In the genomic region with DNA sequence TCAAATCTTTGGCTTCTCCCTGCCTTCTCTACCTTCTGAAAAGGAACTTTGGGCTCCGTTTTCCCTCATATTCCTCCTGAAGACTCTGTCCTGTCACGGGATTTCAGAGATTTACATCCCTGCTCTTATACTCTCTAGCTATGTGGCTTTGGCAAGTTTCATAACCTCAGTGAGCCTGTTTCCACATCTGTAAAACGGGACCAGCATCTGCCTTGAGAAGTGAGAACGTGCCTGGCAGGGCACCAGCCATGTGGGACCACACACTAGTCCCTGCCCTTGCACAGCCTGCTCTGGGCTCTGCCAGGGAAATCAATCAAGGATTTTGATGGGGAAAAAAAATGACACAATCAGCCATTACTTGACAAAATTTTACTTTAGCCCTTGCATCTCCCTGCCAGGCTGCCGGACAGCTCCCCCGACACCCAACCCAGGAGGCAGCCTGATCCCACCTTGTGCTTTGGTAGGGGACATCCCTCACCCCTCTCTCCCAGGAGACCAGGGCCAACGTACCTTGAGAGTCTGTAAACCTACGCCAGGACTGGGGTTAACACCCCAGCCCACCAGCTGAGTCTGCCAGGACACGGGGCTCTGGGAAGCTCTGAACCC, we compare ENCODE assay signal across 25 cellular contexts. TPM values are rescaled to one million over a fixed set of nuclear protein-coding genes. Genes with fewer than 3 reads are reported as not detected.
DNase-seq lines count a peak whose midpoint lies in the region; ATAC-seq, FAIRE-seq and TF ChIP-seq lines count a peak whose summit lies in the region.
"Had no signal": no experiment of that assay in that cellular context is flagged by ENCODE, and none has a peak within 500 bp of the region (broad histone marks: within the 10 kb centered on the region; RNA-seq: fewer than 3 reads in every experiment).

No MANE protein-coding gene starts in this region.

- no peak overlapping the region for H3K9ac ChIP-seq in astrocyte (ENCODE audit: low read length)
- no peak overlapping the region for H3K9ac ChIP-seq in mesenchymal stem cell (ENCODE audit: low read length)
- H3K9ac ChIP-seq: parathyroid adenoma had no signal

- peaks cover 24% of the 10 kb centered on the region for H3K27me3 Mint-ChIP-seq in activated naive CD8-positive, alpha-beta T cell treated with anti-CD3 and anti-CD28 coated beads, Interleukin-2, amount 50 U/mL, for 24 hours
- H3K27me3 Mint-ChIP-seq in activated naive CD8-positive, alpha-beta T cell treated with anti-CD3 and anti-CD28 coated beads for 36 hours, result peaks cover 13% of the 10 kb centered on the region
- peaks cover 4% of the 10 kb centered on the region for H3K27me3 Mint-ChIP-seq in astrocyte (ENCODE audit: low read depth, unreplicated experiment)
- no peaks in the 10 kb centered on the region for H3K27me3 Mint-ChIP-seq in type B pancreatic cell

- no peak for DNase-seq in activated naive CD8-positive, alpha-beta T cell treated with anti-CD3 and anti-CD28 coated beads, Interleukin-2, amount 50 U/mL, for 24 hours
- DNase-seq in activated naive CD8-positive, alpha-beta T cell treated with anti-CD3 and anti-CD28 coated beads for 36 hours, result no peak
- DNase-seq in astrocyte (ENCODE audit: low read depth) (no peak), mesenchymal stem cell (no peak), type B pancreatic cell (ENCODE audit: extremely low spot score, unreplicated experiment) (no peak), LoVo (ENCODE audit: low spot score) (no peak), amygdala (lab: John Stamatoyannopoulos, UW) (no peak)
- no peak for DNase-seq in stimulated activated CD4-positive, alpha-beta T cell treated with anti-CD3 and anti-CD28 coated beads, Interleukin-1b, Interleukin-23, amount 100 ng/mL, for 48 hours
- DNase-seq: activated CD4-positive, alpha-beta memory T cell treated with anti-CD3 and anti-CD28 coated beads for 36 hours; activated CD8-positive, alpha-beta memory T cell treated with anti-CD3 and anti-CD28 coated beads, Interleukin-2, amount 50 U/mL, for 4 hours; CD8-positive, alpha-beta memory T cell; DMS153; NCI-H1092; NCI-H187 treated with DMSO at 0.1 percent for 48 hours; NCI-H524 treated with DMSO at 0.1 percent for 48 hours; stimulated activated CD4-positive, alpha-beta T cell treated with anti-CD3 and anti-CD28 coated beads, Interleukin-2, amount 100 ng/mL, for 48 hours had no signal

- no peaks in the 10 kb centered on the region for H3K9me3 Mint-ChIP-seq in activated naive CD8-positive, alpha-beta T cell treated with anti-CD3 and anti-CD28 coated beads, Interleukin-2, amount 50 U/mL, for 24 hours
- no peaks in the 10 kb centered on the region for H3K9me3 Mint-ChIP-seq in activated naive CD8-positive, alpha-beta T cell treated with anti-CD3 and anti-CD28 coated beads for 36 hours
- no peaks in the 10 kb centered on the region for H3K9me3 Mint-ChIP-seq in astrocyte (ENCODE audit: unreplicated experiment)
- no peaks in the 10 kb centered on the region for H3K9me3 Mint-ChIP-seq in type B pancreatic cell
- H3K9me3 Mint-ChIP-seq: activated CD4-positive, alpha-beta memory T cell treated with anti-CD3 and anti-CD28 coated beads for 36 hours; CD8-positive, alpha-beta memory T cell; GM23338; neural crest cell had no signal

- H3K23ac ChIP-seq in mesenchymal stem cell (ENCODE audit: low read length in 2 of 2), result no peak overlapping the region

- TF ChIP-seq CTCF in astrocyte (IDR thresholded peaks at IDR 0.05; ENCODE audit: insufficient read depth, low read depth, low read length) (no peak), type B pancreatic cell (conservative IDR thresholded peaks at IDR 0.05) (no peak)

- H3K27ac ChIP-seq in astrocyte (ENCODE audit: low read depth, low read length) (no peak overlapping the region), mesenchymal stem cell (ENCODE audit: low read length, poor library complexity, severe bottlenecking) (no peak overlapping the region)
- H3K27ac ChIP-seq: epithelial cell of prostate, parathyroid adenoma, suprapubic skin had no signal

- peaks cover 15% of the 10 kb centered on the region for H3K79me1 ChIP-seq in mesenchymal stem cell (replicated peaks; ENCODE audit: low read length, poor library complexity, severe bottlenecking)

- H3K27ac Mint-ChIP-seq in activated naive CD8-positive, alpha-beta T cell treated with anti-CD3 and anti-CD28 coated beads, Interleukin-2, amount 50 U/mL, for 24 hours, result peak overlapping the region; percentile 25
- H3K27ac Mint-ChIP-seq in activated naive CD8-positive, alpha-beta T cell treated with anti-CD3 and anti-CD28 coated beads for 36 hours, result no peak overlapping the region
- H3K27ac Mint-ChIP-seq in astrocyte (ENCODE audit: unreplicated experiment) (peak overlapping the region; percentile 19), type B pancreatic cell (peak overlapping the region; percentile 17)
- H3K27ac Mint-ChIP-seq: activated CD4-positive, alpha-beta memory T cell treated with anti-CD3 and anti-CD28 coated beads for 36 hours; GM23338 had no signal

- H4K91ac ChIP-seq in mesenchymal stem cell (ENCODE audit: low read length), result no peak overlapping the region

- no peak overlapping the region for H2BK120ac ChIP-seq in mesenchymal stem cell (ENCODE audit: low read depth, low read length)

- H3K4me3 Mint-ChIP-seq in activated naive CD8-positive, alpha-beta T cell treated with anti-CD3 and anti-CD28 coated beads, Interleukin-2, amount 50 U/mL, for 24 hours, result peak overlapping the region; percentile 65
- H3K4me3 Mint-ChIP-seq in activated naive CD8-positive, alpha-beta T cell treated with anti-CD3 and anti-CD28 coated beads for 36 hours, result no peak overlapping the region
- H3K4me3 Mint-ChIP-seq in astrocyte (ENCODE audit: unreplicated experiment) (no peak overlapping the region), type B pancreatic cell (no peak overlapping the region)
- H3K4me3 Mint-ChIP-seq: activated CD4-positive, alpha-beta memory T cell treated with anti-CD3 and anti-CD28 coated beads for 36 hours; GM23338; neural crest cell had no signal

- H3K4ac ChIP-seq in mesenchymal stem cell (ENCODE audit: low read depth in 1 of 2, low read length in 2 of 2), result no peak overlapping the region

- no peak overlapping the region for H2BK5ac ChIP-seq in mesenchymal stem cell (ENCODE audit: low read depth, low read length, poor library complexity, severe bottlenecking)

- H2BK12ac ChIP-seq in mesenchymal stem cell (ENCODE audit: low read length in 2 of 2), result no peak overlapping the region

- no peaks in the 10 kb centered on the region for H3K79me2 ChIP-seq in astrocyte (ENCODE audit: insufficient read depth, low read length)
- H3K79me2 ChIP-seq: parathyroid adenoma had no signal

- no peak overlapping the region for H4K8ac ChIP-seq in mesenchymal stem cell (ENCODE audit: low read length)

- H3K36me3 ChIP-seq in astrocyte (ENCODE audit: insufficient read depth, low read length) (no peaks in the 10 kb centered on the region), mesenchymal stem cell (ENCODE audit: control insufficient read depth in 1 of 2, insufficient read depth in 2 of 2, low read depth in 1 of 2, low read length in 2 of 2) (peaks cover 17 to 43% of the 10 kb centered on the region in 2 experiments)

- H3K14ac ChIP-seq in mesenchymal stem cell (ENCODE audit: low read length in 2 of 2), result no peak overlapping the region

- no peak overlapping the region for H3K18ac ChIP-seq in mesenchymal stem cell (ENCODE audit: low read depth in 1 of 2, low read length in 2 of 2)

- peaks cover 28% of the 10 kb centered on the region for H3K4me1 Mint-ChIP-seq in activated naive CD8-positive, alpha-beta T cell treated with anti-CD3 and anti-CD28 coated beads, Interleukin-2, amount 50 U/mL, for 24 hours
- peaks cover 16% of the 10 kb centered on the region for H3K4me1 Mint-ChIP-seq in activated naive CD8-positive, alpha-beta T cell treated with anti-CD3 and anti-CD28 coated beads for 36 hours
- H3K4me1 Mint-ChIP-seq in astrocyte (ENCODE audit: low read depth, unreplicated experiment) (peaks cover 16% of the 10 kb centered on the region), type B pancreatic cell (ENCODE audit: unreplicated experiment) (peaks cover 19% of the 10 kb centered on the region)
- H3K4me1 Mint-ChIP-seq: GM23338, neural crest cell had no signal

- H3K4me2 ChIP-seq in astrocyte (ENCODE audit: low read length) (no peak overlapping the region), mesenchymal stem cell (ENCODE audit: low read length, poor library complexity, severe bottlenecking) (no peak overlapping the region)
- H3K4me2 ChIP-seq: GM23338 had no signal

- H2BK15ac ChIP-seq in mesenchymal stem cell (ENCODE audit: low read depth, poor library complexity, severe bottlenecking), result no peak overlapping the region

- no peaks in the 10 kb centered on the region for H3K36me3 Mint-ChIP-seq in activated naive CD8-positive, alpha-beta T cell treated with anti-CD3 and anti-CD28 coated beads, Interleukin-2, amount 50 U/mL, for 24 hours (ENCODE audit: low read depth)
- H3K36me3 Mint-ChIP-seq in activated naive CD8-positive, alpha-beta T cell treated with anti-CD3 and anti-CD28 coated beads for 36 hours, result no peaks in the 10 kb centered on the region
- H3K36me3 Mint-ChIP-seq in astrocyte (ENCODE audit: low read depth, unreplicated experiment) (peaks cover 9% of the 10 kb centered on the region), type B pancreatic cell (peaks cover 3% of the 10 kb centered on the region)

- H4K20me1 ChIP-seq in astrocyte (ENCODE audit: insufficient read depth, low read length), result peaks cover 11% of the 10 kb centered on the region

- WGBS in mesenchymal stem cell, result 91% methylated on average over 9 of the region's 9 CpGs

- peak overlapping the region; percentile 39 for H2AK5ac ChIP-seq in mesenchymal stem cell (ENCODE audit: low read length, severe bottlenecking)

- no peak for ATAC-seq in activated naive CD8-positive, alpha-beta T cell treated with anti-CD3 and anti-CD28 coated beads, Interleukin-2, amount 50 U/mL, for 24 hours
- ATAC-seq: body of pancreas, GM23338, Panc1 had no signal

- H3K4me3 ChIP-seq in astrocyte (ENCODE audit: insufficient read depth, low read depth, low read length) (no peak overlapping the region), mesenchymal stem cell (ENCODE audit: insufficient read depth in 1 of 2, low read depth in 1 of 2, low read length in 2 of 2) (no peak overlapping the region)
- H3K4me3 ChIP-seq: body of pancreas, GM23338, suprapubic skin had no signal

- no peak for FAIRE-seq in astrocyte (lab: Jason Lieb, UNC)
- FAIRE-seq: keratinocyte, urothelium cell line had no signal

- no peaks in the 10 kb centered on the region for H3K27me3 ChIP-seq in astrocyte (ENCODE audit: insufficient read depth, low read length)
- peaks cover 0 to 16% of the 10 kb centered on the region in 2 experiments for H3K27me3 ChIP-seq in mesenchymal stem cell (ENCODE audit: control insufficient read depth in 1 of 2, insufficient read depth in 1 of 2, low read length in 2 of 2)
- H3K27me3 ChIP-seq: body of pancreas, suprapubic skin had no signal

- H3K4me1 ChIP-seq in astrocyte (ENCODE audit: insufficient read depth, low read length) (peaks cover 4% of the 10 kb centered on the region), mesenchymal stem cell (ENCODE audit: control insufficient read depth, insufficient read depth, low read depth, low read length) (peaks cover 28% of the 10 kb centered on the region)
- H3K4me1 ChIP-seq: parathyroid adenoma had no signal

- H3K9me3 ChIP-seq in astrocyte (ENCODE audit: insufficient read depth, low read depth, low read length) (no peaks in the 10 kb centered on the region), mesenchymal stem cell (ENCODE audit: control insufficient read depth, low read length) (no peaks in the 10 kb centered on the region)
- H3K9me3 ChIP-seq: body of pancreas, suprapubic skin had no signal

- H2AFZ ChIP-seq in astrocyte (ENCODE audit: low read depth, low read length), result no peak overlapping the region
- no peak overlapping the region for H2AFZ ChIP-seq in mesenchymal stem cell (ENCODE audit: low read depth, low read length)
- H2AFZ ChIP-seq: GM23338, parathyroid adenoma had no signal

RNA-seq across cellular contexts. Expression of a gene that starts 8.5 kb away (rescaled TPM):
- total RNA-seq in activated naive CD8-positive, alpha-beta T cell treated with anti-CD3 and anti-CD28 coated beads for 36 hours, result 1 to 10 TPM; 2.0 to 2.4 TPM
- total RNA-seq in astrocyte (14.3 and 14.9 TPM in 2 replicates), type B pancreatic cell (ENCODE audit: low replicate concordance) (25.5 and 27.4 TPM in 2 replicates)
- polyA plus RNA-seq in mesenchymal stem cell (2013, experiment 1 of 2), result 6.6 TPM
- polyA plus RNA-seq in mesenchymal stem cell (2013, experiment 2 of 2), result 6.5 TPM

RNA-seq across cellular contexts. Expression of a gene that starts 45.3 kb away (rescaled TPM):
- 10 to 100 TPM; 58.5 to 59.4 TPM for total RNA-seq in activated naive CD8-positive, alpha-beta T cell treated with anti-CD3 and anti-CD28 coated beads for 36 hours
- total RNA-seq in astrocyte (23.6 and 26.1 TPM in 2 replicates), type B pancreatic cell (ENCODE audit: low replicate concordance) (2.4 and 5.2 TPM in 2 replicates)
- 50.8 TPM for polyA plus RNA-seq in mesenchymal stem cell (2013, experiment 1 of 2)
- 50.3 TPM for polyA plus RNA-seq in mesenchymal stem cell (2013, experiment 2 of 2)
